In genomic region chr6:36765943-36766648, GRCh38 we compare ENCODE assay signal across 1 cellular context.
TF ChIP-seq lines count a peak whose summit lies in the region.

No MANE protein-coding gene starts in this region.

TF ChIP-seq in K562, 482 proteins besides CTCF, POLR2A, EP300 and RAD21 (continued from another document):
- TF ChIP-seq, protein P1, sequence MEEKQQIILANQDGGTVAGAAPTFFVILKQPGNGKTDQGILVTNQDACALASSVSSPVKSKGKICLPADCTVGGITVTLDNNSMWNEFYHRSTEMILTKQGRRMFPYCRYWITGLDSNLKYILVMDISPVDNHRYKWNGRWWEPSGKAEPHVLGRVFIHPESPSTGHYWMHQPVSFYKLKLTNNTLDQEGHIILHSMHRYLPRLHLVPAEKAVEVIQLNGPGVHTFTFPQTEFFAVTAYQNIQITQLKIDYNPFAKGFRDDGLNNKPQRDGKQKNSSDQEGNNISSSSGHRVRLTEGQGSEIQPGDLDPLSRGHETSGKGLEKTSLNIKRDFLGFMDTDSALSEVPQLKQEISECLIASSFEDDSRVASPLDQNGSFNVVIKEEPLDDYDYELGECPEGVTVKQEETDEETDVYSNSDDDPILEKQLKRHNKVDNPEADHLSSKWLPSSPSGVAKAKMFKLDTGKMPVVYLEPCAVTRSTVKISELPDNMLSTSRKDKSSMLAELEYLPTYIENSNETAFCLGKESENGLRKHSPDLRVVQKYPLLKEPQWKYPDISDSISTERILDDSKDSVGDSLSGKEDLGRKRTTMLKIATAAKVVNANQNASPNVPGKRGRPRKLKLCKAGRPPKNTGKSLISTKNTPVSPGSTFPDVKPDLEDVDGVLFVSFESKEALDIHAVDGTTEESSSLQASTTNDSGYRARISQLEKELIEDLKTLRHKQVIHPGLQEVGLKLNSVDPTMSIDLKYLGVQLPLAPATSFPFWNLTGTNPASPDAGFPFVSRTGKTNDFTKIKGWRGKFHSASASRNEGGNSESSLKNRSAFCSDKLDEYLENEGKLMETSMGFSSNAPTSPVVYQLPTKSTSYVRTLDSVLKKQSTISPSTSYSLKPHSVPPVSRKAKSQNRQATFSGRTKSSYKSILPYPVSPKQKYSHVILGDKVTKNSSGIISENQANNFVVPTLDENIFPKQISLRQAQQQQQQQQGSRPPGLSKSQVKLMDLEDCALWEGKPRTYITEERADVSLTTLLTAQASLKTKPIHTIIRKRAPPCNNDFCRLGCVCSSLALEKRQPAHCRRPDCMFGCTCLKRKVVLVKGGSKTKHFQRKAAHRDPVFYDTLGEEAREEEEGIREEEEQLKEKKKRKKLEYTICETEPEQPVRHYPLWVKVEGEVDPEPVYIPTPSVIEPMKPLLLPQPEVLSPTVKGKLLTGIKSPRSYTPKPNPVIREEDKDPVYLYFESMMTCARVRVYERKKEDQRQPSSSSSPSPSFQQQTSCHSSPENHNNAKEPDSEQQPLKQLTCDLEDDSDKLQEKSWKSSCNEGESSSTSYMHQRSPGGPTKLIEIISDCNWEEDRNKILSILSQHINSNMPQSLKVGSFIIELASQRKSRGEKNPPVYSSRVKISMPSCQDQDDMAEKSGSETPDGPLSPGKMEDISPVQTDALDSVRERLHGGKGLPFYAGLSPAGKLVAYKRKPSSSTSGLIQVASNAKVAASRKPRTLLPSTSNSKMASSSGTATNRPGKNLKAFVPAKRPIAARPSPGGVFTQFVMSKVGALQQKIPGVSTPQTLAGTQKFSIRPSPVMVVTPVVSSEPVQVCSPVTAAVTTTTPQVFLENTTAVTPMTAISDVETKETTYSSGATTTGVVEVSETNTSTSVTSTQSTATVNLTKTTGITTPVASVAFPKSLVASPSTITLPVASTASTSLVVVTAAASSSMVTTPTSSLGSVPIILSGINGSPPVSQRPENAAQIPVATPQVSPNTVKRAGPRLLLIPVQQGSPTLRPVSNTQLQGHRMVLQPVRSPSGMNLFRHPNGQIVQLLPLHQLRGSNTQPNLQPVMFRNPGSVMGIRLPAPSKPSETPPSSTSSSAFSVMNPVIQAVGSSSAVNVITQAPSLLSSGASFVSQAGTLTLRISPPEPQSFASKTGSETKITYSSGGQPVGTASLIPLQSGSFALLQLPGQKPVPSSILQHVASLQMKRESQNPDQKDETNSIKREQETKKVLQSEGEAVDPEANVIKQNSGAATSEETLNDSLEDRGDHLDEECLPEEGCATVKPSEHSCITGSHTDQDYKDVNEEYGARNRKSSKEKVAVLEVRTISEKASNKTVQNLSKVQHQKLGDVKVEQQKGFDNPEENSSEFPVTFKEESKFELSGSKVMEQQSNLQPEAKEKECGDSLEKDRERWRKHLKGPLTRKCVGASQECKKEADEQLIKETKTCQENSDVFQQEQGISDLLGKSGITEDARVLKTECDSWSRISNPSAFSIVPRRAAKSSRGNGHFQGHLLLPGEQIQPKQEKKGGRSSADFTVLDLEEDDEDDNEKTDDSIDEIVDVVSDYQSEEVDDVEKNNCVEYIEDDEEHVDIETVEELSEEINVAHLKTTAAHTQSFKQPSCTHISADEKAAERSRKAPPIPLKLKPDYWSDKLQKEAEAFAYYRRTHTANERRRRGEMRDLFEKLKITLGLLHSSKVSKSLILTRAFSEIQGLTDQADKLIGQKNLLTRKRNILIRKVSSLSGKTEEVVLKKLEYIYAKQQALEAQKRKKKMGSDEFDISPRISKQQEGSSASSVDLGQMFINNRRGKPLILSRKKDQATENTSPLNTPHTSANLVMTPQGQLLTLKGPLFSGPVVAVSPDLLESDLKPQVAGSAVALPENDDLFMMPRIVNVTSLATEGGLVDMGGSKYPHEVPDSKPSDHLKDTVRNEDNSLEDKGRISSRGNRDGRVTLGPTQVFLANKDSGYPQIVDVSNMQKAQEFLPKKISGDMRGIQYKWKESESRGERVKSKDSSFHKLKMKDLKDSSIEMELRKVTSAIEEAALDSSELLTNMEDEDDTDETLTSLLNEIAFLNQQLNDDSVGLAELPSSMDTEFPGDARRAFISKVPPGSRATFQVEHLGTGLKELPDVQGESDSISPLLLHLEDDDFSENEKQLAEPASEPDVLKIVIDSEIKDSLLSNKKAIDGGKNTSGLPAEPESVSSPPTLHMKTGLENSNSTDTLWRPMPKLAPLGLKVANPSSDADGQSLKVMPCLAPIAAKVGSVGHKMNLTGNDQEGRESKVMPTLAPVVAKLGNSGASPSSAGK (IDR thresholded peaks at IDR 0.05): no peak
- TF ChIP-seq JUN (IDR thresholded peaks at IDR 0.05; ENCODE audit: borderline replicate concordance, low read depth, low read length) (0 out of 2 replicates have a peak, but pooled peaks have one; percentile 40), JUN (CRISPR knock-in tag; IDR thresholded peaks at IDR 0.05; ENCODE audit: borderline replicate concordance) (no peak), ZBTB1 (CRISPR knock-in tag; IDR thresholded peaks at IDR 0.05; ENCODE audit: borderline replicate concordance, low read depth) (no peak), GABPA (tag; conservative IDR thresholded peaks at IDR 0.05; ENCODE audit: low read depth) (no peak), VEZF1 (CRISPR knock-in tag; IDR thresholded peaks at IDR 0.05) (0 out of 2 replicates have a peak, but pooled peaks have one; percentile 26), NFXL1 (CRISPR knock-in tag; IDR thresholded peaks at IDR 0.05) (no peak), CAMTA2 (CRISPR knock-in tag; conservative IDR thresholded peaks at IDR 0.05) (no peak), PURB (CRISPR knock-in tag; IDR thresholded peaks at IDR 0.05; ENCODE audit: low read depth) (no peak), DPF2 (IDR thresholded peaks at IDR 0.05) (no peak), HMGXB4 (CRISPR knock-in tag; IDR thresholded peaks at IDR 0.05) (no peak), ZNF124 (CRISPR knock-in tag; IDR thresholded peaks at IDR 0.05) (no peak), YY1 (IDR thresholded peaks at IDR 0.05; ENCODE audit: borderline replicate concordance in 1 of 3, control insufficient read depth in 1 of 3, extremely low read depth in 1 of 3, insufficient read depth in 3 of 3, insufficient read length in 1 of 3, insufficient replicate concordance in 2 of 3, low read depth in 1 of 3, low read length in 2 of 3) (peak in 1 of 3 experiments; percentile 30), SP1 (CRISPR knock-in tag; IDR thresholded peaks at IDR 0.05) (peak; percentile 50), POLR3A (IDR thresholded peaks at IDR 0.05; ENCODE audit: borderline replicate concordance, extremely low read depth, insufficient read depth, insufficient read length) (no peak), MAFK (IDR thresholded peaks at IDR 0.05; ENCODE audit: low read length) (no peak; the same call in 1 of the 2 replicates), NCOR1 (IDR thresholded peaks at IDR 0.05) (no peak), CBX2 (IDR thresholded peaks at IDR 0.05; ENCODE audit: insufficient read depth, low read length, poor library complexity, severe bottlenecking) (no peak), SREBF1 (IDR thresholded peaks at IDR 0.05; ENCODE audit: borderline replicate concordance, low read depth, low read length) (no peak), KDM1A (IDR thresholded peaks at IDR 0.05) (0 out of 4 replicates have a peak, but pooled peaks of 1 of the 2 experiments have one; percentile 9), ZNF561 (CRISPR knock-in tag; conservative IDR thresholded peaks at IDR 0.05) (no peak)
- TF ChIP-seq, protein P2, sequence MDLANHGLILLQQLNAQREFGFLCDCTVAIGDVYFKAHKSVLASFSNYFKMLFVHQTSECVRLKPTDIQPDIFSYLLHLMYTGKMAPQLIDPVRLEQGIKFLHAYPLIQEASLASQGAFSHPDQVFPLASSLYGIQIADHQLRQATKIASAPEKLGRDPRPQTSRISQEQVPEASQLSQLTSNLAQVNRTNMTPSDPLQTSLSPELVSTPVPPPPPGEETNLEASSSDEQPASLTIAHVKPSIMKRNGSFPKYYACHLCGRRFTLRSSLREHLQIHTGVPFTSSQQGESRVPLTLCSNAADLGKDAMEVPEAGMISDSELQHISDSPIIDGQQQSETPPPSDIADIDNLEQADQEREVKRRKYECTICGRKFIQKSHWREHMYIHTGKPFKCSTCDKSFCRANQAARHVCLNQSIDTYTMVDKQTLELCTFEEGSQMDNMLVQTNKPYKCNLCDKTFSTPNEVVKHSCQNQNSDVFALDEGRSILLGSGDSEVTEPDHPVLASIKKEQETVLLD (IDR thresholded peaks at IDR 0.05): no peak
